ENCODE assay signal across 1 cellular context in genomic region chr17:76178124-76178523, GRCh38.
TF ChIP-seq lines count a peak whose summit lies in the region.

No MANE protein-coding gene starts in this region.

TF ChIP-seq in H1, 55 proteins besides CTCF, POLR2A, EP300 and RAD21:
- TF ChIP-seq TBP (IDR thresholded peaks at IDR 0.05; ENCODE audit: low read depth, low read length) (no peak), BCL11A (IDR thresholded peaks at IDR 0.05; ENCODE audit: low read depth in 2 of 2, low read length in 2 of 2) (no peak), CBX5 (IDR thresholded peaks at IDR 0.05; ENCODE audit: low read depth, low read length) (no peak), CTBP2 (IDR thresholded peaks at IDR 0.05; ENCODE audit: borderline replicate concordance, insufficient read depth, insufficient read length, low read length) (no peak), TAF7 (optimal IDR thresholded peaks at IDR 0.05; ENCODE audit: borderline replicate concordance, low read depth, low read length) (no peak), CEBPB (IDR thresholded peaks at IDR 0.05; ENCODE audit: low read depth, low read length) (no peak), ZNF274 (IDR thresholded peaks at IDR 0.05; ENCODE audit: borderline replicate concordance, extremely low read depth, low read length) (no peak), BRCA1 (IDR thresholded peaks at IDR 0.05; ENCODE audit: low read depth, low read length) (no peak), JUND (IDR thresholded peaks at IDR 0.05; ENCODE audit: low read length) (no peak), RNF2 (IDR thresholded peaks at IDR 0.05; ENCODE audit: borderline replicate concordance, low read depth, low read length, missing control alignments, poor library complexity, severe bottlenecking) (no peak), CHD7 (IDR thresholded peaks at IDR 0.05; ENCODE audit: insufficient replicate concordance, low read length) (no peak), SIX5 (IDR thresholded peaks at IDR 0.05; ENCODE audit: low read depth, low read length) (no peak), SP1 (IDR thresholded peaks at IDR 0.05; ENCODE audit: low read depth, low read length) (no peak), MAX (IDR thresholded peaks at IDR 0.05) (no peak), NANOG (IDR thresholded peaks at IDR 0.05; ENCODE audit: insufficient read depth, low read depth, low read length, poor library complexity, severe bottlenecking) (no peak), ATF3 (IDR thresholded peaks at IDR 0.05; ENCODE audit: insufficient read depth, low read depth, low read length) (no peak), SP4 (IDR thresholded peaks at IDR 0.05; ENCODE audit: low read length) (no peak), HDAC2 (IDR thresholded peaks at IDR 0.05; ENCODE audit: borderline replicate concordance in 1 of 2, low read depth in 2 of 2, low read length in 2 of 2) (no peak), PHF8 (conservative IDR thresholded peaks at IDR 0.05; ENCODE audit: low read depth, low read length) (no peak), RXRA (IDR thresholded peaks at IDR 0.05; ENCODE audit: insufficient read depth, low read depth, low read length) (no peak)
